In the genomic region with DNA sequence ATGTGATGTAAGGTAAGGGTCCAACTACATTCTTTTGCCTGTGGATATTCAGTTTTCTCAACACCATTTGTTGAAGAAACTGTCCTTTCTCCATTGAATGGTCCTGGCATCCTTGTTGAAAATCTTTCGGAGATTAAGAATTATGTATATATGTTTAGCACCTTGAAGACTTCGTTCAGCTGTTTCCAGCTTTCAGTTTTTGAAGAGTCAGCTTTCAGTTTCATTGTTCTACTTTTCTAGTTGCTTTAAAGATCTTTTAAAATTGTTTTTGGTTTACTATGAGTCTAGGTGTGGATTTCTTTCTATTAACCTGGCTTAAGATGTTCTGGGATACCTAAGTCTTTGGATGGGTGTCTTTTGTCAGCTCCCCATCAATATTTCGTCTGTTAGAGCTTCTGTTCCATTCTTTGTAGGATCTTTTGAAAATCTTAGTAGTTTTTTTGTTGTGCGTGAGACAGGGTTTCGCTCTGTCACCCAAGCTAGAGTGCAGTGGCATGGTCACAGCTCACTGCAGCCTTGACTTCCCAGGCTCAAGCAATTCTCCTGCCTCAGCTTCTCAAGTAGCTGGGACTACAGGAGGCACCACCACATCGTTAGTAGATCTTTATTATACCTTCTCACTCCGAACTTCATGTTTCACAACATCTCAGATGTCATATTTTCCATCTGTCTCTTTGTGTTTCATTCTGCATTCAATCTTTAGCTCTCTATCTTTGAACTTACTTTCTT, we compare ENCODE assay signal across 9 cellular contexts.
DNase-seq lines count a peak whose midpoint lies in the region; ATAC-seq and TF ChIP-seq lines count a peak whose summit lies in the region.
"Had no signal": no experiment of that assay in that cellular context is flagged by ENCODE, and none has a peak within 500 bp of the region (broad histone marks: within the 10 kb centered on the region; RNA-seq: fewer than 3 reads in every experiment).

No MANE protein-coding gene starts in this region.

- H3K4me3 Mint-ChIP-seq in activated CD8-positive, alpha-beta memory T cell treated with anti-CD3 and anti-CD28 coated beads, Interleukin-2, amount 10 ng/mL, durations not matched to agents 7 days and 5 days, result peak overlapping the region; percentile 72
- peak overlapping the region; percentile 64 for H3K4me3 Mint-ChIP-seq in activated CD8-positive, alpha-beta T cell treated with anti-CD3 and anti-CD28 coated beads for 36 hours
- no peak overlapping the region for H3K4me3 Mint-ChIP-seq in WTC11

- CTCF ChIA-PET in activated CD8-positive, alpha-beta memory T cell treated with anti-CD3 and anti-CD28 coated beads, Interleukin-2, amount 10 ng/mL, durations not matched to agents 7 days and 5 days (lab: Charles Lee), result interaction anchor here (0.6 to 0.9 kb wide), 2 partner anchors 60 to 159 kb away, joined by 3 read pairs; no protein-coding TSS in a partner anchor
- CTCF ChIA-PET in activated CD8-positive, alpha-beta T cell treated with anti-CD3 and anti-CD28 coated beads for 36 hours (lab: Charles Lee), result interaction anchor here (0.9 to 1.4 kb wide), 3 partner anchors 26 to 79 kb away, joined by 3 read pairs; no protein-coding TSS in a partner anchor
- CTCF ChIA-PET in WTC11 (lab: Charles Lee), result no interaction called here

- H3K27me3 ChIP-seq in transverse colon, result no peaks in the 10 kb centered on the region
- no peaks in the 10 kb centered on the region for H3K27me3 ChIP-seq in vagina
- H3K27me3 ChIP-seq in heart right ventricle, result no peaks in the 10 kb centered on the region
- H3K27me3 ChIP-seq: left lung had no signal

- peak overlapping the region; percentile 28 to 47 (median 38) for H3K27ac ChIP-seq in transverse colon
- H3K27ac ChIP-seq in vagina, result no peak overlapping the region
- peak overlapping the region in 1 of 10 donors; percentile 62 for H3K27ac ChIP-seq in heart right ventricle
- H3K27ac ChIP-seq: left lung had no signal

- peak overlapping the region; percentile 94 for H3K27ac Mint-ChIP-seq in activated CD8-positive, alpha-beta memory T cell treated with anti-CD3 and anti-CD28 coated beads, Interleukin-2, amount 10 ng/mL, durations not matched to agents 7 days and 5 days
- H3K27ac Mint-ChIP-seq in activated CD8-positive, alpha-beta T cell treated with anti-CD3 and anti-CD28 coated beads for 36 hours, result peak overlapping the region; percentile 88
- H3K27ac Mint-ChIP-seq in WTC11, result no peak overlapping the region

- intact Hi-C loops in activated CD8-positive, alpha-beta T cell treated with anti-CD3 and anti-CD28 coated beads for 36 hours (cut with micrococcal nuclease), result no loop called here
- intact Hi-C loops in transverse colon (cut with DNase I; ENCODE audit: low total_unique reads), result no loop called here
- intact Hi-C loops in vagina (cut with DNase I), result no loop called here
- intact Hi-C loops in heart right ventricle (cut with DNase I), result loop anchor here in 1 of 10 donors (5.0 kb wide), 1 partner anchor 127 kb away; no protein-coding TSS in a partner anchor

- in situ Hi-C loops in transverse colon (cut with MboI; ENCODE audit: low pct_ligation_motif_present in 1 of 4, low pct_unique_long_range_greater_than_20kb in 1 of 4, low sequenced_read_pairs in 3 of 4), result no loop called here

- TF ChIP-seq POLR2A in transverse colon (IDR thresholded peaks at IDR 0.05), result no peak
- no peak for TF ChIP-seq POLR2A in vagina (IDR thresholded peaks at IDR 0.05)

- peak; percentile 65 for DNase-seq in activated CD8-positive, alpha-beta memory T cell treated with anti-CD3 and anti-CD28 coated beads, Interleukin-2, amount 10 ng/mL, durations not matched to agents 7 days and 5 days
- DNase-seq in activated CD8-positive, alpha-beta memory T cell treated with anti-CD3 and anti-CD28 coated beads, Interleukin-2, amount 50 U/mL, for 4 hours, result no peak
- DNase-seq in activated CD8-positive, alpha-beta T cell treated with anti-CD3 and anti-CD28 coated beads for 36 hours, result peak; percentile 32
- peak; percentile 13 for DNase-seq in transverse colon
- DNase-seq in WTC11 (ENCODE audit: low spot score), result no peak
- DNase-seq in vagina (ENCODE audit: extremely low spot score in 2 of 2), result no peak
- DNase-seq in heart right ventricle, result no peak
- DNase-seq: left lung had no signal

- 73 to 82% methylated on average over 7 of the region's 7 CpGs for WGBS in transverse colon (ENCODE audit: low coverage in 1 of 2), 2 donors
- 90 to 91% methylated on average over 7 of the region's 7 CpGs for WGBS in heart right ventricle, 2 donors

- H3K9me3 ChIP-seq in transverse colon, result no peaks in the 10 kb centered on the region
- no peaks in the 10 kb centered on the region for H3K9me3 ChIP-seq in vagina
- H3K9me3 ChIP-seq in heart right ventricle, result no peaks in the 10 kb centered on the region
- H3K9me3 ChIP-seq: left lung had no signal

- H3K4me1 Mint-ChIP-seq in activated CD8-positive, alpha-beta memory T cell treated with anti-CD3 and anti-CD28 coated beads, Interleukin-2, amount 10 ng/mL, durations not matched to agents 7 days and 5 days, result peaks cover 55% of the 10 kb centered on the region
- H3K4me1 Mint-ChIP-seq in activated CD8-positive, alpha-beta T cell treated with anti-CD3 and anti-CD28 coated beads for 36 hours (ENCODE audit: low read depth), result peaks cover 45% of the 10 kb centered on the region
- H3K4me1 Mint-ChIP-seq in WTC11, result peaks cover 22% of the 10 kb centered on the region

- H3K27me3 Mint-ChIP-seq in activated CD8-positive, alpha-beta memory T cell treated with anti-CD3 and anti-CD28 coated beads, Interleukin-2, amount 10 ng/mL, durations not matched to agents 7 days and 5 days, result no peaks in the 10 kb centered on the region
- H3K27me3 Mint-ChIP-seq in activated CD8-positive, alpha-beta T cell treated with anti-CD3 and anti-CD28 coated beads for 36 hours, result no peaks in the 10 kb centered on the region
- no peaks in the 10 kb centered on the region for H3K27me3 Mint-ChIP-seq in WTC11 (ENCODE audit: low read depth)

- no peak for TF ChIP-seq EP300 in transverse colon (IDR thresholded peaks at IDR 0.05; ENCODE audit: low read depth)

- no peaks in the 10 kb centered on the region for H3K9me3 Mint-ChIP-seq in activated CD8-positive, alpha-beta memory T cell treated with anti-CD3 and anti-CD28 coated beads, Interleukin-2, amount 10 ng/mL, durations not matched to agents 7 days and 5 days (ENCODE audit: low read depth)
- peaks cover 2% of the 10 kb centered on the region for H3K9me3 Mint-ChIP-seq in activated CD8-positive, alpha-beta T cell treated with anti-CD3 and anti-CD28 coated beads for 36 hours
- peaks cover 4% of the 10 kb centered on the region for H3K9me3 Mint-ChIP-seq in WTC11

- ATAC-seq in activated CD8-positive, alpha-beta memory T cell treated with anti-CD3 and anti-CD28 coated beads, Interleukin-2, amount 10 ng/mL, durations not matched to agents 7 days and 5 days, result peak; percentile 62
- ATAC-seq in HG03025 (IDR thresholded peaks at IDR 0.05; ENCODE audit: low FRiP score, unreplicated experiment) (peak; percentile 56), WTC11 (no peak), heart right ventricle (no peak)
- ATAC-seq in activated CD8-positive, alpha-beta T cell treated with anti-CD3 and anti-CD28 coated beads for 36 hours, result peak; percentile 34
- ATAC-seq: left lung had no signal

- POLR2A ChIA-PET in activated CD8-positive, alpha-beta T cell treated with anti-CD3 and anti-CD28 coated beads for 36 hours (lab: Charles Lee), result interaction anchor here (0.6 to 1.3 kb wide), 4 partner anchors 40 to 749 kb away, joined by 3 read pairs; no protein-coding TSS in a partner anchor
- POLR2A ChIA-PET in WTC11 (lab: Charles Lee), result no interaction called here

- TF ChIP-seq CTCF in activated CD8-positive, alpha-beta T cell treated with anti-CD3 and anti-CD28 coated beads for 36 hours (IDR thresholded peaks at IDR 0.05), result no peak
- TF ChIP-seq CTCF in transverse colon (IDR thresholded peaks at IDR 0.05), result no peak
- no peak for TF ChIP-seq CTCF in WTC11 (IDR thresholded peaks at IDR 0.05)
- TF ChIP-seq CTCF in vagina (IDR thresholded peaks at IDR 0.05), result no peak
- TF ChIP-seq CTCF in heart right ventricle (IDR thresholded peaks at IDR 0.05), result no peak

- H3K36me3 Mint-ChIP-seq in activated CD8-positive, alpha-beta memory T cell treated with anti-CD3 and anti-CD28 coated beads, Interleukin-2, amount 10 ng/mL, durations not matched to agents 7 days and 5 days, result peaks cover 22% of the 10 kb centered on the region
- H3K36me3 Mint-ChIP-seq in activated CD8-positive, alpha-beta T cell treated with anti-CD3 and anti-CD28 coated beads for 36 hours (ENCODE audit: low read depth), result peaks cover 4% of the 10 kb centered on the region
- no peaks in the 10 kb centered on the region for H3K36me3 Mint-ChIP-seq in WTC11

- H3K4me3 ChIP-seq in transverse colon, result no peak overlapping the region
- H3K4me3 ChIP-seq in vagina, result no peak overlapping the region
- H3K4me3 ChIP-seq in heart right ventricle, result peak overlapping the region in 1 of 10 donors; percentile 5
- H3K4me3 ChIP-seq: left lung had no signal

- H3K4me1 ChIP-seq in transverse colon (no peaks in the 10 kb centered on the region), vagina (no peaks in the 10 kb centered on the region), heart right ventricle (peaks cover 0 to 16% (median 0%) of the 10 kb centered on the region in 9 donors)
- H3K4me1 ChIP-seq: left lung had no signal

- no peaks in the 10 kb centered on the region for H3K36me3 ChIP-seq in transverse colon
- H3K36me3 ChIP-seq in vagina, result no peaks in the 10 kb centered on the region
- H3K36me3 ChIP-seq in heart right ventricle, result no peaks in the 10 kb centered on the region
- H3K36me3 ChIP-seq: left lung had no signal

TF ChIP-seq in WTC11, 78 proteins besides CTCF, POLR2A, EP300 and RAD21 (continues in another document):
- TF ChIP-seq ZNF671 (CRISPR knock-in tag; IDR thresholded peaks at IDR 0.05) (no peak), MXD4 (CRISPR knock-in tag; IDR thresholded peaks at IDR 0.05; ENCODE audit: borderline replicate concordance) (no peak)
- TF ChIP-seq, protein P1, sequence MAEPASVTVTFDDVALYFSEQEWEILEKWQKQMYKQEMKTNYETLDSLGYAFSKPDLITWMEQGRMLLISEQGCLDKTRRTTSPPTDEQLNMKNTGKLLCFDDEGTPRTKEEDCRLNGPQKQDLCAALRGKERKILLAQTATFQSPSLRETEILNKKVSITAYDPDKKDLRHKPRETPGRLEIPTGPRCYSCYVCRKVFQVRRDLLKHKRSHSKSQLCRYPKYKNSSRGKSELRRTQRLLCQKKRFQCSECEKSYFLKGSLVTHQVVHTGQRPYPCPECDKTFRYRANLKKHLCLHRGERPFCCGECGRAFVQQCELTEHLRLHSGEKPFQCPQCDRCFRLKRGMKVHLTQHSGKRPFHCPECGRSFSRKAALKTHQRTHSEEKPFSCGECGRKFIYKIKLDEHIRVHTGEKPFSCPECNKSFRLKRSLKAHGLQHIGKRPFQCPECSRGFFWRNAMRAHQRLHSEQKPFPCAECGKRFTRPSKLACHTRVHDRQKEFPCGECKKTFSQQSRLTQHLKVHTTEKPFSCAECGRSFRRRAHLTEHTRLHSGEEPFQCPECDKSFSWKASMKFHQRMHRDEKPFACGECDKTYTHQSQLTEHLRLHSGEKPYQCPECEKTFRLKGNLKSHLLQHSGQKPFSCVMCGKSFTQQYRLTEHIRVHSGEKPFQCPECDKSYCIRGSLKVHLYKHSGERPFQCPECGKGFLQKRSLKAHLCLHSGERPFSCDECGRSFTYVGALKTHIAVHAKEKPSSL (CRISPR knock-in tag; conservative IDR thresholded peaks at IDR 0.05), result no peak

Comparison
In these comparisons a context has a peak if more than half of its experiments do, and no peak if none do; other contexts are left out.
1. DNase-seq: peak in activated CD8-positive, alpha-beta memory T cell treated with anti-CD3 and anti-CD28 coated beads, Interleukin-2, amount 10 ng/mL, durations not matched to agents 7 days and 5 days (single experiment), activated CD8-positive, alpha-beta T cell treated with anti-CD3 and anti-CD28 coated beads for 36 hours (single experiment) and transverse colon (single experiment); none in activated CD8-positive, alpha-beta memory T cell treated with anti-CD3 and anti-CD28 coated beads, Interleukin-2, amount 50 U/mL, for 4 hours (single experiment), WTC11 (single experiment), vagina (0 of 2) and heart right ventricle (0 of 2).
2. ATAC-seq: peak in activated CD8-positive, alpha-beta memory T cell treated with anti-CD3 and anti-CD28 coated beads, Interleukin-2, amount 10 ng/mL, durations not matched to agents 7 days and 5 days (single experiment), HG03025 (single experiment) and activated CD8-positive, alpha-beta T cell treated with anti-CD3 and anti-CD28 coated beads for 36 hours (single experiment); none in WTC11 (single experiment) and heart right ventricle (0 of 8).